In the genomic region with DNA sequence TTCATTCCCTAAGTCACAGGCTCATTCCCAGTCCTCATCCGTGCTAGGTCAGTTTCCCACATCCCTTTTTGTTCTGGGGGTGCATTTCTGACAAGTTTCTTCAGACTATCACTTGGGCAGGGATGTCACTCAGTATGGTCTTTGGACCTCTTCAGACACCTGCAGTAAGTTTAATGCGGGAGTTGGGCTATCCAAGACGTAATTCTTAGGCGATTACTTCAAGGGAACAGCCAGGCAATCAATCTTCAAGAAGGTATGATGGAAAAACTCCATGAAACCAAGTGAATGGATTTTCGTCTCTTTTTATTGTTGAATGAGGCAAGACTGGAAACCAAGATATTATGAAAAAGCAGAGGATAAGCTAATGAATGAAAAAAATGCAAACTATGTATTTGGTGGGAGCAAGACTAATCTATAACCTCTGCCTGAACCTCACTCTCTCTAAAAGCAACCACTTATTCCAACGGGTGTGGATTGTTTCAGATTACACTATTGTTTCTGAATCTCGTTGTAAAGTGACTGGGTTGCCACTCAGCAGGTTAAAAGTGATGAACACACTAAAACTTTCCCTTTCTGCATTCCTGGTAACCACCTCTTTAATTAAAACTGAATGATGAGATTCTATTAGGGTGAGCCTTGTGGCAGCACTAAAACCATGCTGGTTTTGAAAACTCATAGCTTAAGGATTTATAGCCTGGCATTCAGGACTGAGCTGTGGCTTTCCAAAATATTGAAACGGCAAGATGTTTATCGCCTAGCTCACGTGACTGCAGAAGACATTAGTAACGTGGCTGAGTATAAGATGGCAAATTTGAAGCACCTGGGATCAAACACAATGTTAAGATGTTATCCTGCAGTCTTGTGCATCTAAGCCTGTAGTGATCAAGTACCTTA, we compare ENCODE assay signal across 9 cellular contexts. TPM values are rescaled to one million over a fixed set of nuclear protein-coding genes. Genes with fewer than 3 reads are reported as not detected.
DNase-seq lines count a peak whose midpoint lies in the region; ATAC-seq and TF ChIP-seq lines count a peak whose summit lies in the region.
"Had no signal": no experiment of that assay in that cellular context is flagged by ENCODE, and none has a peak within 500 bp of the region (broad histone marks: within the 10 kb centered on the region; RNA-seq: fewer than 3 reads in every experiment).

No MANE protein-coding gene starts in this region.

- H3K27me3 Mint-ChIP-seq in activated T-cell treated with anti-CD3 and anti-CD28 coated beads, Interleukin-2, amount 50 U/mL, for 72 hours (ENCODE audit: low read depth) = peaks cover 68% of the 10 kb centered on the region

- no peak overlapping the region for H3K27ac Mint-ChIP-seq in activated T-cell treated with anti-CD3 and anti-CD28 coated beads, Interleukin-2, amount 50 U/mL, for 72 hours
- H3K27ac Mint-ChIP-seq: activated naive CD8-positive, alpha-beta T cell treated with anti-CD3 and anti-CD28 coated beads, Interleukin-2, amount 10 ng/mL, durations not matched to agents 7 days and 5 days had no signal

- ATAC-seq in activated T-cell treated with anti-CD3 and anti-CD28 coated beads, Interleukin-2, amount 50 U/mL, for 72 hours (replicated peaks in 1 of 2) = no peak
- ATAC-seq in left lung (no peak), GM21367 (IDR thresholded peaks at IDR 0.05; ENCODE audit: unreplicated experiment) (no peak)

- intact Hi-C loops in left lung (cut with DNase I) (no loop called here), tibial artery (cut with DNase I; ENCODE audit: low total_unique reads) (no loop called here)

- H3K36me3 ChIP-seq in left lung (no peaks in the 10 kb centered on the region), tibial artery (no peaks in the 10 kb centered on the region)

- H3K4me3 ChIP-seq in left lung = peak overlapping the region; percentile 81 to 95
- H3K4me3 ChIP-seq in tibial artery = peak overlapping the region; percentile 86 to 96

- TF ChIP-seq CTCF in left lung (IDR thresholded peaks at IDR 0.05) = no peak
- TF ChIP-seq CTCF in tibial artery (IDR thresholded peaks at IDR 0.05) = no peak

- peaks cover 7 to 12% of the 10 kb centered on the region in 2 donors for H3K4me1 ChIP-seq in left lung
- H3K4me1 ChIP-seq in tibial artery = peaks cover 0 to 48% (median 17%) of the 10 kb centered on the region in 4 donors

- H3K27ac ChIP-seq in left lung (peak overlapping the region; percentile 86 to 87), tibial artery (peak overlapping the region; percentile 90 to 92)

- peaks cover 0 to 2% of the 10 kb centered on the region in 2 donors for H3K9me3 Mint-ChIP-seq in activated T-cell treated with anti-CD3 and anti-CD28 coated beads, Interleukin-2, amount 50 U/mL, for 72 hours

- H3K9me3 ChIP-seq in left lung = no peaks in the 10 kb centered on the region
- no peaks in the 10 kb centered on the region for H3K9me3 ChIP-seq in tibial artery

- peak overlapping the region; percentile 58 to 68 for H3K4me3 Mint-ChIP-seq in activated T-cell treated with anti-CD3 and anti-CD28 coated beads, Interleukin-2, amount 50 U/mL, for 72 hours
- H3K4me3 Mint-ChIP-seq: activated naive CD8-positive, alpha-beta T cell treated with anti-CD3 and anti-CD28 coated beads, Interleukin-2, amount 10 ng/mL, durations not matched to agents 7 days and 5 days had no signal

- peaks cover 4 to 5% of the 10 kb centered on the region in 2 donors for H3K36me3 Mint-ChIP-seq in activated T-cell treated with anti-CD3 and anti-CD28 coated beads, Interleukin-2, amount 50 U/mL, for 72 hours (ENCODE audit: insufficient read depth in 2 of 2)
- H3K36me3 Mint-ChIP-seq: activated naive CD8-positive, alpha-beta T cell treated with anti-CD3 and anti-CD28 coated beads, Interleukin-2, amount 10 ng/mL, durations not matched to agents 7 days and 5 days had no signal

- no peak for DNase-seq in activated T-cell treated with anti-CD3 and anti-CD28 coated beads, Interleukin-2, amount 50 U/mL, for 72 hours
- DNase-seq in activated T-cell treated with anti-CD3 and anti-CD28 coated beads, Interleukin-2, amount 50 U/mL, for 1 hour = no peak
- DNase-seq in amniotic epithelial cell (ENCODE audit: low read depth) (peak; percentile 78), left lung (no peak), tibial artery (no peak), NCI-H774 (lab: John Stamatoyannopoulos, UW) (no peak)
- no peak for DNase-seq in activated naive CD4-positive, alpha-beta T cell (lab: John Stamatoyannopoulos, UW)

- peaks cover 0 to 20% of the 10 kb centered on the region in 2 donors for H3K27me3 ChIP-seq in left lung
- H3K27me3 ChIP-seq in tibial artery = no peaks in the 10 kb centered on the region

- H3K4me1 Mint-ChIP-seq in activated T-cell treated with anti-CD3 and anti-CD28 coated beads, Interleukin-2, amount 50 U/mL, for 72 hours (ENCODE audit: low read depth) = peaks cover 10% of the 10 kb centered on the region

RNA-seq across cellular contexts. Expression of gene RASAL2, which starts 1.1 kb away (rescaled TPM):
- total RNA-seq in activated T-cell treated with anti-CD3 and anti-CD28 coated beads, Interleukin-2, amount 50 U/mL, for 72 hours = under 1 TPM; 0.02 to 0.05 TPM
- total RNA-seq in left lung = 10 to 100 TPM; 27.5 to 30.2 TPM

Comparison
In these comparisons a context has a peak if more than half of its experiments do, and no peak if none do; other contexts are left out.
1. RNA of gene RASAL2, which starts 1.1 kb away (total RNA-seq): 27.5 to 30.2 TPM in left lung; 0.02 to 0.05 TPM in activated T-cell treated with anti-CD3 and anti-CD28 coated beads, Interleukin-2, amount 50 U/mL, for 72 hours; every median in the first group is over 10 times any median in the second.